19 cellular contexts compared by ENCODE assay signal in genomic region chr3:22115581-22115980, GRCh38.
"Had no signal": no experiment of that assay in that cellular context is flagged by ENCODE, and none has a peak within 500 bp of the region (broad histone marks: within the 10 kb centered on the region; RNA-seq: fewer than 3 reads in every experiment).

No MANE protein-coding gene starts in this region.

- H3K36me3 ChIP-seq: gastroesophageal sphincter, left lung, tibial artery, uterus had no signal

- H3K9me3 ChIP-seq: gastroesophageal sphincter, left lung, mucosa of descending colon, tibial artery, uterus had no signal

- ATAC-seq: gastroesophageal sphincter; left lung; mucosa of descending colon; naive thymus-derived CD4-positive, alpha-beta T cell; T-helper 17 cell; WTC11 had no signal

- H3K9ac ChIP-seq: parathyroid adenoma had no signal

- H3K27me3 ChIP-seq: gastroesophageal sphincter, left lung, tibial artery, uterus had no signal

- H3K4me3 ChIP-seq: gastroesophageal sphincter, left lung, mucosa of descending colon, skin epidermis, tibial artery, uterus had no signal

- DNase-seq: activated CD4-positive, alpha-beta T cell treated with anti-CD3 and anti-CD28 coated beads for 48 hours; activated naive CD8-positive, alpha-beta T cell treated with anti-CD3 and anti-CD28 coated beads, Interleukin-2, amount 10 ng/mL, durations not matched to agents 7 days and 5 days; cortex of kidney; effector CD8-positive, alpha-beta T cell; kidney; left lung; mucosa of descending colon; naive thymus-derived CD4-positive, alpha-beta T cell; retina; stimulated activated CD4-positive, alpha-beta T cell treated with anti-CD3 and anti-CD28 coated beads, Interleukin-15, amount 100 ng/mL, for 24 hours; stimulated activated CD4-positive, alpha-beta T cell treated with anti-CD3 and anti-CD28 coated beads, Interleukin-4, amount 100 ng/mL, for 1 hour; stimulated activated naive CD4-positive, alpha-beta T cell; T-helper 17 cell; tibial artery; uterus had no signal

- H3K4me1 ChIP-seq: gastroesophageal sphincter, left lung, parathyroid adenoma, uterus had no signal
